19 cellular contexts compared by ENCODE assay signal in genomic region chr12:104823985-104824441, GRCh38.
DNase-seq lines count a peak whose midpoint lies in the region; ATAC-seq and TF ChIP-seq lines count a peak whose summit lies in the region.
"Had no signal": no experiment of that assay in that cellular context is flagged by ENCODE, and none has a peak within 500 bp of the region (broad histone marks: within the 10 kb centered on the region; RNA-seq: fewer than 3 reads in every experiment).

No MANE protein-coding gene starts in this region.

- peaks cover 9% of the 10 kb centered on the region for H3K9me3 Mint-ChIP-seq in stimulated activated effector memory CD8-positive, alpha-beta T cell treated with anti-CD3 and anti-CD28 coated beads, Interleukin-12 subunit alpha, Interleukin-12 subunit beta, amount 100 ng/mL, for 72 hours

- H3K27ac Mint-ChIP-seq in stimulated activated effector memory CD8-positive, alpha-beta T cell treated with anti-CD3 and anti-CD28 coated beads, Interleukin-12 subunit alpha, Interleukin-12 subunit beta, amount 100 ng/mL, for 72 hours = no peak overlapping the region
- H3K27ac Mint-ChIP-seq: activated naive CD8-positive, alpha-beta T cell treated with anti-CD3 and anti-CD28 coated beads for 36 hours had no signal

- H3K4me3 Mint-ChIP-seq in stimulated activated effector memory CD8-positive, alpha-beta T cell treated with anti-CD3 and anti-CD28 coated beads, Interleukin-12 subunit alpha, Interleukin-12 subunit beta, amount 100 ng/mL, for 72 hours = no peak overlapping the region
- H3K4me3 Mint-ChIP-seq: activated naive CD8-positive, alpha-beta T cell treated with anti-CD3 and anti-CD28 coated beads for 36 hours; brain had no signal

- intact Hi-C loops in left ventricle myocardium superior (cut with micrococcal nuclease) = no loop called here

- H3K4me3 ChIP-seq in NB4 (ENCODE audit: low read depth, low read length) = no peak overlapping the region
- H3K4me3 ChIP-seq: colonic mucosa, transverse colon had no signal

- ATAC-seq in left ventricle myocardium superior = peak; percentile 41
- no peak for ATAC-seq in GM18858 (IDR thresholded peaks at IDR 0.05; ENCODE audit: unreplicated experiment)
- no peak for ATAC-seq in stimulated activated effector memory CD8-positive, alpha-beta T cell treated with anti-CD3 and anti-CD28 coated beads, Interleukin-12 subunit alpha, Interleukin-12 subunit beta, amount 100 ng/mL, for 72 hours
- no peak for ATAC-seq in HG02759 (IDR thresholded peaks at IDR 0.05; ENCODE audit: unreplicated experiment)
- ATAC-seq: sciatic nerve; stimulated activated naive CD8-positive, alpha-beta T cell treated with anti-CD3 and anti-CD28 coated beads, Interleukin-15, Interleukin-2, amounts not matched to agents 100 U/mL and 50 U/mL, for 24 hours had no signal

- TF ChIP-seq POLR2A in NB4 (IDR thresholded peaks at IDR 0.05; ENCODE audit: extremely low read depth, insufficient read length) = no peak

- no peaks in the 10 kb centered on the region for H3K4me1 Mint-ChIP-seq in stimulated activated effector memory CD8-positive, alpha-beta T cell treated with anti-CD3 and anti-CD28 coated beads, Interleukin-12 subunit alpha, Interleukin-12 subunit beta, amount 100 ng/mL, for 72 hours
- H3K4me1 Mint-ChIP-seq: brain had no signal

- H3K36me3 Mint-ChIP-seq in stimulated activated effector memory CD8-positive, alpha-beta T cell treated with anti-CD3 and anti-CD28 coated beads, Interleukin-12 subunit alpha, Interleukin-12 subunit beta, amount 100 ng/mL, for 72 hours = no peaks in the 10 kb centered on the region

- DNase-seq in DMS 273 (lab: John Stamatoyannopoulos, UW; ENCODE audit: unreplicated experiment) (peak; percentile 99), NB4 (ENCODE audit: low read depth) (peak; percentile 25), SHP77 (lab: John Stamatoyannopoulos, UW) (peak; percentile 35 to 51), left ventricle myocardium superior (peak; percentile 34), amniotic stem cell (lab: John Stamatoyannopoulos, UW) (no peak)
- DNase-seq in stimulated activated effector memory CD8-positive, alpha-beta T cell treated with anti-CD3 and anti-CD28 coated beads, Interleukin-12 subunit alpha, Interleukin-12 subunit beta, amount 100 ng/mL, for 72 hours (ENCODE audit: low spot score in 2 of 2) = no peak
- DNase-seq: activated CD4-positive, CD25-positive, alpha-beta regulatory T cell; activated naive CD8-positive, alpha-beta T cell treated with anti-CD3 and anti-CD28 coated beads for 36 hours; colonic mucosa; NCI-H1105 treated with DMSO at 0.1 percent for 48 hours; NCI-H82; occipital lobe; stimulated activated CD4-positive, alpha-beta T cell treated with anti-CD3 and anti-CD28 coated beads, Interleukin-1b, Interleukin-23, amount 100 ng/mL, for 48 hours; stimulated activated naive CD8-positive, alpha-beta T cell treated with anti-CD3 and anti-CD28 coated beads, Interleukin-15, Interleukin-2, amounts not matched to agents 100 U/mL and 50 U/mL, for 24 hours; transverse colon had no signal

- TF ChIP-seq CTCF in NB4 (IDR thresholded peaks at IDR 0.05; ENCODE audit: low read depth, low read length) = no peak

Comparison
In these comparisons a context has a peak if more than half of its experiments do, and no peak if none do; other contexts are left out.
1. DNase-seq: peak in DMS 273 (single experiment), NB4 (single experiment), SHP77 (2 of 2) and left ventricle myocardium superior (single experiment); none in stimulated activated effector memory CD8-positive, alpha-beta T cell treated with anti-CD3 and anti-CD28 coated beads, Interleukin-12 subunit alpha, Interleukin-12 subunit beta, amount 100 ng/mL, for 72 hours (0 of 2) and amniotic stem cell (single experiment).